3 cellular contexts compared by ENCODE assay signal in genomic region chr4:92677805-92678204, GRCh38.
"Had no signal": no experiment of that assay in that cellular context is flagged by ENCODE, and none has a peak within 500 bp of the region (broad histone marks: within the 10 kb centered on the region; RNA-seq: fewer than 3 reads in every experiment).

No MANE protein-coding gene starts in this region.

- H3K4me3 ChIP-seq: GM12878 had no signal

- DNase-seq: GDM1, GF-D8 had no signal

- ATAC-seq: GM12878 had no signal
